ENCODE assay signal across 8 cellular contexts in the genomic region with DNA sequence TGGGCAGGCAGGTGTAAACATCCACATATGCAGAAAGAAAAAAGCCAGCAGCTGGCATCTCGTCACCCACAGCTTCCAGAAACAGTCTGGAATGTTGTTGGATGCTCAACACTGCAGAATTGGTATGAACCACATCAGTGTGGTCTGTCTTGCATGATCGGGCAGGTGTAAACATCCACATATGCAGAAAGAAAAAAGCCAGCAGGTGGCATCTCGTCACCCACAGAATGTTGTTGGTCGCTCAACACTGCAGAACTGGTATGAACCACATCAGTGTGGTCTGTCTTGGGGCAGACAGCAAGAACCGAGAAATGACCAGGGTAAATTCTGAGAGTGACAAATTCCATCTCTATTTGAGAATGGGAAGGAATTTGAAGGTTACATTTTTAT. TPM values are rescaled to one million over a fixed set of nuclear protein-coding genes. Genes with fewer than 3 reads are reported as not detected.
DNase-seq lines count a peak whose midpoint lies in the region; ATAC-seq and TF ChIP-seq lines count a peak whose summit lies in the region.

No MANE protein-coding gene starts in this region.

- no peak overlapping the region for H3K4me3 ChIP-seq in naive thymus-derived CD4-positive, alpha-beta T cell (ENCODE audit: low read length)
- no peak overlapping the region for H3K4me3 ChIP-seq in testis

- peak; percentile 44 for DNase-seq in DMS53 treated with DMSO at 0.1 percent for 48 hours (lab: John Stamatoyannopoulos, UW; ENCODE audit: unreplicated experiment)
- DNase-seq in activated CD4-positive, alpha-beta T cell treated with anti-CD3 and anti-CD28 coated beads, Interleukin-2, amount 50 U/mL, for 1 hour = peak; percentile 12
- peak in 6 of 9 donors; percentile 19 to 35 (median 24) for DNase-seq in naive thymus-derived CD4-positive, alpha-beta T cell
- DNase-seq in NCI-H2081 treated with DMSO at 0.1 percent for 48 hours (lab: John Stamatoyannopoulos, UW) = no peak
- DNase-seq in testis = no peak
- DNase-seq in SKM-1 treated with dmso at 0.1 percent for 144 hours (lab: John Stamatoyannopoulos, UW; ENCODE audit: unreplicated experiment) = no peak

- no peaks in the 10 kb centered on the region for H3K27me3 ChIP-seq in naive thymus-derived CD4-positive, alpha-beta T cell (ENCODE audit: control insufficient read depth in 2 of 2, insufficient read depth in 2 of 2, low read length in 2 of 2)
- no peaks in the 10 kb centered on the region for H3K27me3 ChIP-seq in testis

- no peaks in the 10 kb centered on the region for H3K27me3 Mint-ChIP-seq in naive thymus-derived CD4-positive, alpha-beta T cell

- ATAC-seq in GM19324 (IDR thresholded peaks at IDR 0.05; ENCODE audit: low FRiP score, unreplicated experiment) (peak; percentile 89), HG03159 (IDR thresholded peaks at IDR 0.05; ENCODE audit: unreplicated experiment) (peak; percentile 89)
- ATAC-seq in naive thymus-derived CD4-positive, alpha-beta T cell = peak; percentile 72

- no peak for TF ChIP-seq CTCF in testis (IDR thresholded peaks at IDR 0.05)

- intact Hi-C loops in naive thymus-derived CD4-positive, alpha-beta T cell (cut with micrococcal nuclease) = loop anchor here (1.0 to 10.0 kb wide), 19 partner anchors 16 to 1800 kb away; no protein-coding TSS in a partner anchor
- intact Hi-C loops in testis (cut with DNase I; ENCODE audit: low total_unique reads) = no loop called here

- WGBS in testis, 2 donors = 78 to 86% methylated on average over 5 of the region's 5 CpGs

- H3K36me3 Mint-ChIP-seq in naive thymus-derived CD4-positive, alpha-beta T cell = peaks cover 0 to 28% (median 8%) of the 10 kb centered on the region in 5 donors

- peaks cover 0 to 2% (median 0%) of the 10 kb centered on the region in 11 donors for H3K9me3 Mint-ChIP-seq in naive thymus-derived CD4-positive, alpha-beta T cell

- CTCF ChIA-PET in naive thymus-derived CD4-positive, alpha-beta T cell (lab: Charles Lee) = interaction anchor here (0.6 to 4.9 kb wide), 37 partner anchors 10 to 660 kb away, joined by 3 to 58 read pairs (median 4); no protein-coding TSS in a partner anchor

- peak overlapping the region; percentile 64 to 90 (median 87) for H3K27ac Mint-ChIP-seq in naive thymus-derived CD4-positive, alpha-beta T cell

- no peaks in the 10 kb centered on the region for H3K36me3 ChIP-seq in naive thymus-derived CD4-positive, alpha-beta T cell (ENCODE audit: control insufficient read depth in 2 of 3, insufficient read depth in 3 of 3, low read length in 3 of 3)
- no peaks in the 10 kb centered on the region for H3K36me3 ChIP-seq in testis (ENCODE audit: low read depth, missing control alignments)

- TF ChIP-seq POLR2A in testis (IDR thresholded peaks at IDR 0.05) = no peak

- POLR2A ChIA-PET in naive thymus-derived CD4-positive, alpha-beta T cell (lab: Charles Lee) = interaction anchor here (0.7 to 2.7 kb wide), 3 partner anchors 75 to 139 kb away, joined by 3 to 12 read pairs (median 3); no protein-coding TSS in a partner anchor

- no peaks in the 10 kb centered on the region for H3K9me3 ChIP-seq in naive thymus-derived CD4-positive, alpha-beta T cell (ENCODE audit: control insufficient read depth in 2 of 3, low read length in 3 of 3)
- H3K9me3 ChIP-seq in testis = no peaks in the 10 kb centered on the region

- peak overlapping the region; percentile 5 for H3K27ac ChIP-seq in naive thymus-derived CD4-positive, alpha-beta T cell (ENCODE audit: low read depth, low read length)
- H3K27ac ChIP-seq in testis = no peak overlapping the region

- peak overlapping the region in 6 of 10 donors; percentile 6 to 40 (median 30) for H3K4me3 Mint-ChIP-seq in naive thymus-derived CD4-positive, alpha-beta T cell

- peaks cover 29 to 45% of the 10 kb centered on the region in 2 donors for H3K4me1 ChIP-seq in naive thymus-derived CD4-positive, alpha-beta T cell (ENCODE audit: control insufficient read depth in 2 of 2, insufficient read depth in 2 of 2, low read length in 2 of 2)
- H3K4me1 ChIP-seq in testis = no peaks in the 10 kb centered on the region

- H3K4me1 Mint-ChIP-seq in naive thymus-derived CD4-positive, alpha-beta T cell = peaks cover 51 to 97% (median 91%) of the 10 kb centered on the region in 7 donors

RNA-seq across cellular contexts. Expression of a gene that starts 39.6 kb away (rescaled TPM):
- 100 to 1,000 TPM; 200 to 275 (median 231) TPM for total RNA-seq in naive thymus-derived CD4-positive, alpha-beta T cell
- 10 to 100 TPM; 64.2 to 71.2 TPM for polyA plus RNA-seq in naive thymus-derived CD4-positive, alpha-beta T cell
- total RNA-seq in testis = 10 to 100 TPM; 11.4 to 20.2 TPM
- 2.9 TPM for polyA plus RNA-seq in testis (ENCODE audit: insufficient read depth, low read depth, low replicate concordance)

Comparison
In these comparisons a context has a peak if more than half of its experiments do, and no peak if none do; other contexts are left out.
1. DNase-seq: peak in DMS53 treated with DMSO at 0.1 percent for 48 hours (single experiment), activated CD4-positive, alpha-beta T cell treated with anti-CD3 and anti-CD28 coated beads, Interleukin-2, amount 50 U/mL, for 1 hour (single experiment) and naive thymus-derived CD4-positive, alpha-beta T cell (6 of 9); none in NCI-H2081 treated with DMSO at 0.1 percent for 48 hours (single experiment), testis (single experiment) and SKM-1 treated with dmso at 0.1 percent for 144 hours (single experiment).
2. RNA of a gene that starts 39.6 kb away (total RNA-seq): 200 to 275 TPM in naive thymus-derived CD4-positive, alpha-beta T cell; 11.4 to 20.2 TPM in testis; every median in the first group is over 4 times any median in the second.
3. Peak in every context shown above with its lines, with median percentiles within 50 percentile points of each other: ATAC-seq.